1 cellular context compared by ENCODE assay signal in the genomic region with DNA sequence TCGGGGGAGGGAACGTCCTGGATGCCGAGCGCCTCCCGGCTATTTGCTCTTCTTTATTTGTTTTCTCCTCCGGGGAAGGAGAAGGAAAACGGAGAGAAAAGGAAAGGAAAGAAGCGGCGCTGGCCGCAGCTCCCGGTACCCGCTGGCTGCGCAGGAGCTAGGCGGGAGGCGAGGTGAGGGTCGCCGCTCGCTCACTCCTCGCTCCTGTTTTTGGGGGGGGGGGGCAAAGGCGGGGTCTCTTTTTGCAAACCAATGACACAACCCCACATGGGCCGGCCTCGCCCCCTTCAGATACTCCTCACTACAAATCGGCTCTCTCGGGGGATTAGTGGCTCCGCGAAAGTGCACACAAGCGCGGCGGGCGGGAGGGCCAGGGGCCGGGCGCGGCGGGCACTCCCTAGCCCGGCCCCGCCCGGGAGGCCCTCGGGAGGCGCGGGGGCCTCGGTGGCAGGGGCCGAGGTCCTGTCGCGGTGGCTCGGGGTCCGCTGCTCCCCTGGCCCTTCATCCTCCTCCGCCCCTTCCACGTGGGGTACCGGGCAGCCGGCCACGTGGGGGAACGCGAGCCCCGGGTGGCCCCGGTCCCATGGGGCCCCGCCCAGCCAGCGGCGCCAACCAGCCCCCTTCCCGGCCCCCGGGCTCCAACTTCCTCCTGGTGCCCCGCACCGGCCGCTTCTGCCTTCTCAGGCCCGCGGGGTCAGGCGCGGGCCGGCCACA.
TF ChIP-seq lines count a peak whose summit lies in the region.

No MANE protein-coding gene starts in this region.

TF ChIP-seq in H1, 55 proteins besides CTCF, POLR2A, EP300 and RAD21:
- TF ChIP-seq ZNF274 (IDR thresholded peaks at IDR 0.05; ENCODE audit: borderline replicate concordance, extremely low read depth, low read length): no peak
- 0 out of 2 replicates have a peak, but pooled peaks have one; percentile 34 for TF ChIP-seq CHD1 (IDR thresholded peaks at IDR 0.05; ENCODE audit: low read depth, low read length)
- peak; percentile 83 for TF ChIP-seq CTBP2 (IDR thresholded peaks at IDR 0.05; ENCODE audit: borderline replicate concordance, insufficient read depth, insufficient read length, low read length)
- TF ChIP-seq KDM4A (IDR thresholded peaks at IDR 0.05; ENCODE audit: low read depth, low read length, severe bottlenecking): peak; percentile 40
- TF ChIP-seq, protein P1, sequence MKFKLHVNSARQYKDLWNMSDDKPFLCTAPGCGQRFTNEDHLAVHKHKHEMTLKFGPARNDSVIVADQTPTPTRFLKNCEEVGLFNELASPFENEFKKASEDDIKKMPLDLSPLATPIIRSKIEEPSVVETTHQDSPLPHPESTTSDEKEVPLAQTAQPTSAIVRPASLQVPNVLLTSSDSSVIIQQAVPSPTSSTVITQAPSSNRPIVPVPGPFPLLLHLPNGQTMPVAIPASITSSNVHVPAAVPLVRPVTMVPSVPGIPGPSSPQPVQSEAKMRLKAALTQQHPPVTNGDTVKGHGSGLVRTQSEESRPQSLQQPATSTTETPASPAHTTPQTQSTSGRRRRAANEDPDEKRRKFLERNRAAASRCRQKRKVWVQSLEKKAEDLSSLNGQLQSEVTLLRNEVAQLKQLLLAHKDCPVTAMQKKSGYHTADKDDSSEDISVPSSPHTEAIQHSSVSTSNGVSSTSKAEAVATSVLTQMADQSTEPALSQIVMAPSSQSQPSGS (IDR thresholded peaks at IDR 0.05; ENCODE audit: low read length): no peak
- TF ChIP-seq CBX8 (IDR thresholded peaks at IDR 0.05; ENCODE audit: borderline replicate concordance, low read depth, low read length): no peak
- TF ChIP-seq PHF8 (conservative IDR thresholded peaks at IDR 0.05; ENCODE audit: low read depth, low read length): 0 out of 2 replicates have a peak, but pooled peaks have one; percentile 25
- no peak for TF ChIP-seq CEBPB (IDR thresholded peaks at IDR 0.05; ENCODE audit: low read depth, low read length)
- TF ChIP-seq TBP (IDR thresholded peaks at IDR 0.05; ENCODE audit: low read depth, low read length): peak; percentile 70
- peak; percentile 54 for TF ChIP-seq TAF1 (IDR thresholded peaks at IDR 0.05; ENCODE audit: low read depth, low read length)
- TF ChIP-seq BRCA1 (IDR thresholded peaks at IDR 0.05; ENCODE audit: low read depth, low read length): no peak
- 0 out of 2 replicates have a peak, but pooled peaks have one; percentile 19 for TF ChIP-seq EGR1 (IDR thresholded peaks at IDR 0.05; ENCODE audit: borderline replicate concordance, low read depth, low read length)
- no peak for TF ChIP-seq KDM1A (IDR thresholded peaks at IDR 0.05; ENCODE audit: borderline replicate concordance, low read length)
- no peak for TF ChIP-seq SP1 (IDR thresholded peaks at IDR 0.05; ENCODE audit: low read depth, low read length)
- no peak for TF ChIP-seq SIRT6 (IDR thresholded peaks at IDR 0.05; ENCODE audit: low read length)
- 0 out of 2 replicates have a peak, but pooled peaks have one; percentile 20 for TF ChIP-seq RXRA (IDR thresholded peaks at IDR 0.05; ENCODE audit: insufficient read depth, low read depth, low read length)
- TF ChIP-seq MAX (IDR thresholded peaks at IDR 0.05): peak; percentile 56
- no peak for TF ChIP-seq JUND (IDR thresholded peaks at IDR 0.05; ENCODE audit: low read length)
- peak; percentile 54; the same call in 1 of the 2 replicates for TF ChIP-seq USF2 (IDR thresholded peaks at IDR 0.05; ENCODE audit: low read length)
- 0 out of 4 replicates have a peak, but pooled peaks of 1 of the 2 experiments have one; percentile 58 for TF ChIP-seq HDAC2 (IDR thresholded peaks at IDR 0.05; ENCODE audit: borderline replicate concordance in 1 of 2, low read depth in 2 of 2, low read length in 2 of 2)
- 0 out of 2 replicates have a peak, but pooled peaks have one; percentile 9 for TF ChIP-seq TCF12 (IDR thresholded peaks at IDR 0.05; ENCODE audit: low read depth, low read length)
- peak; percentile 59 for TF ChIP-seq TAF7 (optimal IDR thresholded peaks at IDR 0.05; ENCODE audit: borderline replicate concordance, low read depth, low read length)
- TF ChIP-seq SIX5 (IDR thresholded peaks at IDR 0.05; ENCODE audit: low read depth, low read length): no peak
- no peak for TF ChIP-seq NRF1 (IDR thresholded peaks at IDR 0.05; ENCODE audit: low read depth, low read length)
- TF ChIP-seq YY1 (IDR thresholded peaks at IDR 0.05; ENCODE audit: low read depth, low read length): 0 out of 2 replicates have a peak, but pooled peaks have one; percentile 29
